8 cellular contexts compared by ENCODE assay signal in genomic region chr11:134656086-134656840, GRCh38.
DNase-seq lines count a peak whose midpoint lies in the region; ATAC-seq, FAIRE-seq and TF ChIP-seq lines count a peak whose summit lies in the region.
"Not testable (repeated sequence)": the region's sequence is repeated elsewhere in the genome, so short reads cannot be mapped to it uniquely, and the experiment has no call there.

No MANE protein-coding gene starts in this region.

- not testable (repeated sequence) for H3K4me1 Mint-ChIP-seq in immature natural killer cell
- peaks cover 9 to 35% (median 21%) of the 10 kb centered on the region in 7 donors for H3K4me1 Mint-ChIP-seq in naive thymus-derived CD4-positive, alpha-beta T cell

- H3K27ac Mint-ChIP-seq in immature natural killer cell, result peak overlapping the region in 3 of 6 donors; percentile 48 to 94 (median 86)
- H3K27ac Mint-ChIP-seq in naive thymus-derived CD4-positive, alpha-beta T cell, result peak overlapping the region in 5 of 9 donors; percentile 47 to 79 (median 56)

- WGBS in sigmoid colon, 2 donors, result 91 to 92% methylated on average over 29 of the region's 29 CpGs

- H3K4me1 ChIP-seq in HCT116 (ENCODE audit: control insufficient read depth in 1 of 2, insufficient read depth in 2 of 2, low read length in 2 of 2), result peaks cover 13 to 15% of the 10 kb centered on the region in 2 experiments; a peak in 3 of 4 replicates
- not testable (repeated sequence) for H3K4me1 ChIP-seq in colonic mucosa; naive thymus-derived CD4-positive, alpha-beta T cell (ENCODE audit: control insufficient read depth in 2 of 2, insufficient read depth in 2 of 2, low read length in 2 of 2); sigmoid colon

- H3K9me3 Mint-ChIP-seq in immature natural killer cell, result not testable (repeated sequence)
- H3K9me3 Mint-ChIP-seq in naive thymus-derived CD4-positive, alpha-beta T cell, result peaks cover 0 to 23% (median 8%) of the 10 kb centered on the region in 11 donors

- not testable (repeated sequence) for TF ChIP-seq RAD21 in HCT116 (IDR thresholded peaks at IDR 0.05; ENCODE audit: low read depth)

- H3K9ac ChIP-seq in HCT116 (ENCODE audit: low read length), result 0 out of 2 replicates have a peak overlapping the region, but pooled peaks have one; percentile 8
- H3K9ac ChIP-seq in colonic mucosa (ENCODE audit: low read depth in 2 of 2, low read length in 2 of 2), result not testable (repeated sequence)

- POLR2A ChIA-PET in HCT116 (lab: Charles Lee); naive thymus-derived CD4-positive, alpha-beta T cell (lab: Charles Lee): not testable (repeated sequence)

- not testable (repeated sequence) for TF ChIP-seq POLR2A in HCT116 (IDR thresholded peaks at IDR 0.05; ENCODE audit: borderline replicate concordance, extremely low read depth, insufficient read depth, insufficient read length); sigmoid colon (IDR thresholded peaks at IDR 0.05)

- ATAC-seq in HCT116; naive thymus-derived CD4-positive, alpha-beta T cell: not testable (repeated sequence)

- not testable (repeated sequence) for H4K20me1 ChIP-seq in HCT116 (ENCODE audit: insufficient read depth)

- BruUV-seq in HCT116 (replicated peaks; lab: Mats Ljungman, UMichigan), result not testable (repeated sequence)

- intact Hi-C loops in HCT116 (cut with micrococcal nuclease), result loop anchor here (10.0 kb wide), 1 partner anchor 321 kb away; the partner anchor contains the start of gene GLB1L2
- intact Hi-C loops in colonic mucosa (cut with DNase I); naive thymus-derived CD4-positive, alpha-beta T cell (cut with micrococcal nuclease); sigmoid colon (cut with DNase I): not testable (repeated sequence)

- not testable (repeated sequence) for TF ChIP-seq CTCF in HCT116 (IDR thresholded peaks at IDR 0.05 in 2 of 3, conservative IDR thresholded peaks at IDR 0.05 in 1 of 3; ENCODE audit: borderline replicate concordance in 1 of 3, insufficient read depth in 1 of 3, low read depth in 2 of 3, low read length in 2 of 3); colonic mucosa (IDR thresholded peaks at IDR 0.05); sigmoid colon (IDR thresholded peaks at IDR 0.05)

- TF ChIP-seq EP300 in sigmoid colon (IDR thresholded peaks at IDR 0.05), result not testable (repeated sequence)

- H3K4me3 ChIP-seq in HCT116 (replicated peaks in 1 of 2; ENCODE audit: low read depth in 1 of 2, low read length in 2 of 2), result 0 out of 4 replicates have a peak overlapping the region, but pooled peaks of 1 of the 2 experiments have one; percentile 42
- not testable (repeated sequence) for H3K4me3 ChIP-seq in colonic mucosa; naive thymus-derived CD4-positive, alpha-beta T cell (ENCODE audit: low read length); sigmoid colon

- FAIRE-seq in urothelium cell line (lab: Jason Lieb, UNC), result not testable (repeated sequence)

- not testable (repeated sequence) for H3K27me3 Mint-ChIP-seq in immature natural killer cell (ENCODE audit: low read depth in 3 of 3)
- peaks cover 4 to 43% (median 36%) of the 10 kb centered on the region in 5 donors for H3K27me3 Mint-ChIP-seq in naive thymus-derived CD4-positive, alpha-beta T cell

- not testable (repeated sequence) for H3K36me3 ChIP-seq in HCT116 (ENCODE audit: control insufficient read depth in 1 of 2, insufficient read depth in 2 of 2, low read length in 2 of 2); colonic mucosa; naive thymus-derived CD4-positive, alpha-beta T cell (ENCODE audit: control insufficient read depth in 2 of 3, insufficient read depth in 3 of 3, low read length in 3 of 3); sigmoid colon

- H3K4me2 ChIP-seq in HCT116 (ENCODE audit: low read length), result peak overlapping the region; percentile 74

- H3K27me3 ChIP-seq in HCT116 (ENCODE audit: insufficient read depth, low read length) (peaks cover 18% of the 10 kb centered on the region), sigmoid colon (peaks cover 0 to 15% (median 0%) of the 10 kb centered on the region in 3 donors)
- not testable (repeated sequence) for H3K27me3 ChIP-seq in colonic mucosa; naive thymus-derived CD4-positive, alpha-beta T cell (ENCODE audit: control insufficient read depth in 2 of 2, insufficient read depth in 2 of 2, low read length in 2 of 2)

- H3K9me2 ChIP-seq in HCT116 (ENCODE audit: insufficient read depth), result not testable (repeated sequence)

- H3K79me2 ChIP-seq in HCT116 (ENCODE audit: insufficient read depth, low read length), result not testable (repeated sequence)

- peak overlapping the region; percentile 30; the same call in 1 of the 2 replicates for H3K27ac ChIP-seq in HCT116 (ENCODE audit: low read depth, low read length)
- not testable (repeated sequence) for H3K27ac ChIP-seq in colonic mucosa; naive thymus-derived CD4-positive, alpha-beta T cell (ENCODE audit: low read depth, low read length); sigmoid colon

- not testable (repeated sequence) for H3K9me3 ChIP-seq in HCT116 (ENCODE audit: control insufficient read depth in 1 of 2, insufficient read depth in 1 of 2, low read depth in 1 of 2, low read length in 2 of 2); colonic mucosa; naive thymus-derived CD4-positive, alpha-beta T cell (ENCODE audit: control insufficient read depth in 2 of 3, low read length in 3 of 3); sigmoid colon

- RAD21 ChIA-PET in HCT116 (lab: Charles Lee; ENCODE audit: low non-redundant PET in 1 of 2, low total read pairs in 2 of 2, uncharacterized antibody in 2 of 2, unreplicated experiment in 2 of 2), result not testable (repeated sequence)

- CTCF ChIA-PET in HCT116 (lab: Charles Lee); naive thymus-derived CD4-positive, alpha-beta T cell (lab: Charles Lee): not testable (repeated sequence)

- H2AFZ ChIP-seq in HCT116 (ENCODE audit: low read depth, low read length, poor library complexity, severe bottlenecking), result not testable (repeated sequence)

- DNase-seq in HCT116 (ENCODE audit: low read depth, low spot score), result not testable (repeated sequence)
- peak; percentile 1 for DNase-seq in T1000 (lab: John Stamatoyannopoulos, UW)
- peak; percentile 5 to 14 for DNase-seq in activated T-cell treated with anti-CD3 and anti-CD28 coated beads, Interleukin-2, amount 50 U/mL, for 48 hours
- DNase-seq in colonic mucosa, result peak; percentile 11
- peak in 2 of 3 donors; percentile 1 to 53 for DNase-seq in immature natural killer cell
- DNase-seq in naive thymus-derived CD4-positive, alpha-beta T cell, result peak in 3 of 9 donors; percentile 2 to 18 (median 13)
- peak; percentile 28 for DNase-seq in sigmoid colon
- DNase-seq in urothelium cell line (ENCODE audit: low spot score), result peak; percentile 38

- H3K36me3 Mint-ChIP-seq in immature natural killer cell, result not testable (repeated sequence)
- H3K36me3 Mint-ChIP-seq in naive thymus-derived CD4-positive, alpha-beta T cell, result peaks cover 0 to 10% (median 0%) of the 10 kb centered on the region in 5 donors

- H3K4me3 Mint-ChIP-seq in immature natural killer cell, result peak overlapping the region in 1 of 5 donors; percentile 54
- peak overlapping the region in 4 of 10 donors; percentile 8 to 71 (median 33) for H3K4me3 Mint-ChIP-seq in naive thymus-derived CD4-positive, alpha-beta T cell
